ENCODE assay signal across 12 cellular contexts in the genomic region with DNA sequence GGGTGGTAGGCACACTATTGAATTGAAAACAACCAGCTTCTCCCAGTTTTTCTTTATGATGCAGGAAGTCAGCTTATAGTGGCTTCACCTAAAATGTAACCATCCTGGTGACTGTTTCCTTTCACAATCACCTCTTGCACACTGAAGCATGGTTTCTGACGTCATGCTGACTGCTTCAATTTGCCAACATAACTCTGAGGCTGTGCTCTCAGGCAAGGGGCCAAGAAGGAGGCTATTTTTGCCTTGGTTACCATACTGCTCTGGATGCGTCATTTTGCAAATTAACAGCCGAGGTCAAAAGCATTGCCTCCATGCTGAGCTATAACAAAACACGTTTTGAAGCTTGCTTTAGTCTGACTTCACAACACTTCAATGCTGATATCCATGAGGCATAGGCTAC.
DNase-seq lines count a peak whose midpoint lies in the region; ATAC-seq, FAIRE-seq and TF ChIP-seq lines count a peak whose summit lies in the region.
"Had no signal": no experiment of that assay in that cellular context is flagged by ENCODE, and none has a peak within 500 bp of the region (broad histone marks: within the 10 kb centered on the region; RNA-seq: fewer than 3 reads in every experiment).

No MANE protein-coding gene starts in this region.

- H3K4me2 ChIP-seq in IMR-90 (ENCODE audit: low read depth, low read length) = no peak overlapping the region

- in situ Hi-C loops in IMR-90 (cut with MboI; ENCODE audit: low sequenced_read_pairs) = no loop called here

- H4K5ac ChIP-seq in IMR-90 (ENCODE audit: low read depth, low read length) = no peak overlapping the region

- CTCF ChIA-PET in IMR-90 (lab: Yijun Ruan, JAX) = no interaction called here

- H4K91ac ChIP-seq in IMR-90 (ENCODE audit: insufficient read depth, low read depth, low read length) = no peak overlapping the region

- no peak overlapping the region for H2BK20ac ChIP-seq in IMR-90 (ENCODE audit: low read depth, low read length)

- H3K4me1 ChIP-seq in IMR-90 (ENCODE audit: control insufficient read depth, insufficient read depth, low read length) = no peaks in the 10 kb centered on the region

- BruUV-seq in IMR-90 (replicated peaks; lab: Mats Ljungman, UMichigan) = no TSS peak

- H3K4ac ChIP-seq in IMR-90 (ENCODE audit: low read depth, low read length) = no peak overlapping the region

- H3K9me1 ChIP-seq in IMR-90 (ENCODE audit: insufficient read depth, low read length) = no peaks in the 10 kb centered on the region

- no peak overlapping the region for H2AFZ ChIP-seq in IMR-90 (replicated peaks; ENCODE audit: low read length, poor library complexity)

- no peak overlapping the region for H2BK5ac ChIP-seq in IMR-90 (ENCODE audit: low read depth, low read length, poor library complexity, severe bottlenecking)

- no peaks in the 10 kb centered on the region; the same call in 1 of the 2 replicates for H3K9me3 ChIP-seq in IMR-90 (ENCODE audit: control insufficient read depth, insufficient read depth, low read length)

- no peak overlapping the region for H3K23ac ChIP-seq in IMR-90 (ENCODE audit: low read depth, low read length)

- TF ChIP-seq CTCF in IMR-90 (conservative IDR thresholded peaks at IDR 0.05; ENCODE audit: low read depth, low read length) (no peak), D721Med (IDR thresholded peaks at IDR 0.05; ENCODE audit: insufficient read depth, missing control alignments) (no peak)

- no peak overlapping the region for H4K8ac ChIP-seq in IMR-90 (ENCODE audit: low read depth in 2 of 2, low read length in 2 of 2)

- FAIRE-seq in D721Med (lab: Jason Lieb, UNC) = no peak
- FAIRE-seq: kidney had no signal

- no peak for TF ChIP-seq POLR2A in IMR-90 (IDR thresholded peaks at IDR 0.05; ENCODE audit: low read depth, low read length)

- no peaks in the 10 kb centered on the region for H3K36me3 ChIP-seq in IMR-90 (ENCODE audit: control insufficient read depth, insufficient read depth, low read length)

- no peak overlapping the region for H2BK15ac ChIP-seq in IMR-90 (ENCODE audit: low read depth, low read length)

- H3K18ac ChIP-seq in IMR-90 (ENCODE audit: low read depth, low read length) = no peak overlapping the region

- H3K79me1 ChIP-seq in IMR-90 (ENCODE audit: low read depth in 1 of 2, low read length in 2 of 2) = no peaks in the 10 kb centered on the region

- H4K20me1 ChIP-seq in IMR-90 (ENCODE audit: insufficient read depth, low read length) = no peaks in the 10 kb centered on the region

- H3K56ac ChIP-seq in IMR-90 (ENCODE audit: extremely low read depth, insufficient read depth, low read length) = no peak overlapping the region

- peak; percentile 72 for DNase-seq in AG08396 (ENCODE audit: low spot score)
- DNase-seq in IMR-90 = peak; percentile 48
- DNase-seq in astrocyte of the hippocampus (ENCODE audit: low read depth, low spot score) = peak; percentile 91
- peak; percentile 40 for DNase-seq in left ventricle myocardium superior
- DNase-seq in D721Med (ENCODE audit: insufficient read length, low spot score) = no peak
- DNase-seq in mesenteric fat pad (ENCODE audit: low spot score) = no peak
- no peak for DNase-seq in putamen (ENCODE audit: low spot score)
- DNase-seq: activated effector memory CD4-positive, alpha-beta T cell treated with anti-CD3 and anti-CD28 coated beads, Interleukin-2, amount 50 U/mL, for 16 hours; kidney had no signal

- H2AK5ac ChIP-seq in IMR-90 (ENCODE audit: low read depth, low read length) = no peak overlapping the region

- intact Hi-C loops in IMR-90 (cut with micrococcal nuclease) (no loop called here), left ventricle myocardium superior (cut with micrococcal nuclease) (no loop called here)

- no peak overlapping the region for H3K4me3 ChIP-seq in IMR-90 (ENCODE audit: insufficient read depth, low read depth, low read length)

- WGBS in IMR-90 (ENCODE audit: extremely low coverage in 2 of 2, insufficient read length in 1 of 2), 2 experiments = 23% methylated on average over 3 of the region's 4 CpGs; no CpG with 5 or more reads in 1 of the 2 experiments

- no peak for ATAC-seq in IMR-90 (ENCODE audit: low read depth)
- ATAC-seq in left ventricle myocardium superior = peak; percentile 99
- no peak for ATAC-seq in HG02759 (IDR thresholded peaks at IDR 0.05; ENCODE audit: unreplicated experiment)

- no peak overlapping the region for H2BK120ac ChIP-seq in IMR-90 (ENCODE audit: low read depth, low read length)

- no peak for TF ChIP-seq RAD21 in IMR-90 (IDR thresholded peaks at IDR 0.05; ENCODE audit: low read length)

- H2AK9ac ChIP-seq in IMR-90 (replicated peaks; ENCODE audit: low read depth, low read length, poor library complexity) = no peak overlapping the region

- no peak overlapping the region for H3K9ac ChIP-seq in IMR-90 (ENCODE audit: low read depth, low read length)

- H3K14ac ChIP-seq in IMR-90 (replicated peaks; ENCODE audit: low read depth, low read length) = no peak overlapping the region

- POLR2A ChIA-PET in IMR-90 (lab: Charles Lee; ENCODE audit: unreplicated experiment) = no interaction called here

- dilution Hi-C loops in IMR-90 (cut with HindIII; ENCODE audit: low sequenced_read_pairs, unreplicated experiment) = no loop called here

- no peaks in the 10 kb centered on the region for H3K27me3 ChIP-seq in IMR-90 (ENCODE audit: control insufficient read depth, insufficient read depth, low read length)

- no peak overlapping the region for H3K27ac ChIP-seq in IMR-90 (ENCODE audit: insufficient read depth, low read length)
- H3K27ac ChIP-seq: C4-2B, VCaP had no signal

TF ChIP-seq in IMR-90, 13 proteins besides CTCF, POLR2A, EP300 and RAD21:
- no peak for TF ChIP-seq CEBPB (IDR thresholded peaks at IDR 0.05; ENCODE audit: low read depth, low read length)
- TF ChIP-seq MXI1 (IDR thresholded peaks at IDR 0.05; ENCODE audit: borderline replicate concordance, low read depth, low read length) = no peak
- no peak for TF ChIP-seq RCOR1 (IDR thresholded peaks at IDR 0.05; ENCODE audit: insufficient replicate concordance, low read length)
- TF ChIP-seq CHD1 (IDR thresholded peaks at IDR 0.05; ENCODE audit: low read depth, low read length) = no peak
- TF ChIP-seq NFE2L2 (IDR thresholded peaks at IDR 0.05; ENCODE audit: low read depth, low read length) = no peak
- no peak for TF ChIP-seq MAFK (IDR thresholded peaks at IDR 0.05; ENCODE audit: low read depth, low read length)
- TF ChIP-seq BHLHE40 (IDR thresholded peaks at IDR 0.05; ENCODE audit: low read depth, low read length) = no peak
- TF ChIP-seq, protein P1, sequence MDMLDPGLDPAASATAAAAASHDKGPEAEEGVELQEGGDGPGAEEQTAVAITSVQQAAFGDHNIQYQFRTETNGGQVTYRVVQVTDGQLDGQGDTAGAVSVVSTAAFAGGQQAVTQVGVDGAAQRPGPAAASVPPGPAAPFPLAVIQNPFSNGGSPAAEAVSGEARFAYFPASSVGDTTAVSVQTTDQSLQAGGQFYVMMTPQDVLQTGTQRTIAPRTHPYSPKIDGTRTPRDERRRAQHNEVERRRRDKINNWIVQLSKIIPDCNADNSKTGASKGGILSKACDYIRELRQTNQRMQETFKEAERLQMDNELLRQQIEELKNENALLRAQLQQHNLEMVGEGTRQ (IDR thresholded peaks at IDR 0.05; ENCODE audit: low read depth, low read length) = no peak
- no peak for TF ChIP-seq RFX5 (IDR thresholded peaks at IDR 0.05; ENCODE audit: low read depth, low read length)
- no peak for TF ChIP-seq MAZ (IDR thresholded peaks at IDR 0.05; ENCODE audit: borderline replicate concordance, low read depth, low read length)

Comparison
In these comparisons a context has a peak if more than half of its experiments do, and no peak if none do; other contexts are left out.
1. DNase-seq: peak in AG08396 (single experiment), IMR-90 (single experiment), astrocyte of the hippocampus (single experiment) and left ventricle myocardium superior (single experiment); none in D721Med (single experiment), mesenteric fat pad (single experiment) and putamen (single experiment).